ENCODE assay signal across 3 cellular contexts in genomic region chr13:95020298-95020987, GRCh38.
TF ChIP-seq lines count a peak whose summit lies in the region.

No MANE protein-coding gene starts in this region.

TF ChIP-seq in SK-N-SH, 30 proteins besides CTCF, POLR2A, EP300 and RAD21 (continued from another document):
- TF ChIP-seq SIN3A (IDR thresholded peaks at IDR 0.05; ENCODE audit: borderline replicate concordance, low read depth, low read length) = no peak
- no peak for TF ChIP-seq SMC3 (IDR thresholded peaks at IDR 0.05; ENCODE audit: low read depth, low read length)

TF ChIP-seq in SK-N-SH treated with all-trans-retinoic acid at 6 μM for 48 hours, 23 proteins besides CTCF, POLR2A, EP300 and RAD21:
- TF ChIP-seq CSRNP3 (CRISPR knock-in tag; IDR thresholded peaks at IDR 0.05) (no peak), ZC3H10 (CRISPR knock-in tag; IDR thresholded peaks at IDR 0.05) (no peak)

TF ChIP-seq in endothelial cell of umbilical vein, 7 proteins besides CTCF, POLR2A, EP300 and RAD21 (continued from another document):
- no peak for TF ChIP-seq MAX (IDR thresholded peaks at IDR 0.05; ENCODE audit: insufficient read depth, insufficient read length)
- TF ChIP-seq MYC (IDR thresholded peaks at IDR 0.05; ENCODE audit: low read depth, low read length) = no peak
